8 cellular contexts compared by ENCODE assay signal in genomic region chr17:78925662-78926555, GRCh38. TPM values are rescaled to one million over a fixed set of nuclear protein-coding genes. Genes with fewer than 3 reads are reported as not detected.
DNase-seq lines count a peak whose midpoint lies in the region; ATAC-seq, FAIRE-seq and TF ChIP-seq lines count a peak whose summit lies in the region.

No MANE protein-coding gene starts in this region.

- no peak for TF ChIP-seq POLR2A in Peyer's patch (IDR thresholded peaks at IDR 0.05)

- H3K4me3 ChIP-seq in Peyer's patch (peak overlapping the region; percentile 57 to 74 (median 68)), epithelial cell of proximal tubule (ENCODE audit: low read depth, low read length) (peak overlapping the region; percentile 63), mucosa of stomach (ENCODE audit: low read length) (no peak overlapping the region)

- peaks cover 0 to 40% (median 14%) of the 10 kb centered on the region in 4 donors for H3K4me1 ChIP-seq in Peyer's patch
- peaks cover 10% of the 10 kb centered on the region for H3K4me1 ChIP-seq in mucosa of stomach (ENCODE audit: control insufficient read depth, insufficient read depth, low read length)

- no peaks in the 10 kb centered on the region for H3K9me3 ChIP-seq in Peyer's patch
- H3K9me3 ChIP-seq in mucosa of stomach (ENCODE audit: control insufficient read depth, low read length), result no peaks in the 10 kb centered on the region

- DNase-seq in ELR (ENCODE audit: low read depth) (peak; percentile 91), Peyer's patch (peak; percentile 31 to 82 (median 60)), epithelial cell of proximal tubule (ENCODE audit: low read depth) (no peak), urothelium cell line (ENCODE audit: low spot score) (peak; percentile 46), GM19239 (ENCODE audit: insufficient read length, low spot score) (no peak)

- FAIRE-seq in urothelium cell line (lab: Jason Lieb, UNC) (peak; percentile 79), GM19239 (lab: Jason Lieb, UNC) (no peak)

- H3K27ac ChIP-seq in Peyer's patch, result peak overlapping the region; percentile 79 to 97 (median 88)

- ATAC-seq in GM18867 (IDR thresholded peaks at IDR 0.05; ENCODE audit: unreplicated experiment), result no peak
- no peak for ATAC-seq in HG03439 (IDR thresholded peaks at IDR 0.05; ENCODE audit: unreplicated experiment)

- H3K27me3 ChIP-seq in Peyer's patch (no peaks in the 10 kb centered on the region), mucosa of stomach (ENCODE audit: control insufficient read depth, insufficient read depth, low read length) (no peaks in the 10 kb centered on the region)

- H3K9ac ChIP-seq in mucosa of stomach (ENCODE audit: low read length), result peak overlapping the region; percentile 58

- TF ChIP-seq CTCF in Peyer's patch (IDR thresholded peaks at IDR 0.05) (no peak), epithelial cell of proximal tubule (conservative IDR thresholded peaks at IDR 0.05; ENCODE audit: low read depth, low read length) (no peak)

- H3K36me3 ChIP-seq in Peyer's patch (no peaks in the 10 kb centered on the region), mucosa of stomach (ENCODE audit: control insufficient read depth, insufficient read depth, low read length) (no peaks in the 10 kb centered on the region)

RNA-seq across cellular contexts. Expression of gene TIMP2, which starts 0.7 kb away (rescaled TPM):
- total RNA-seq in Peyer's patch (10 to 100 TPM; 27.2 to 73.2 (median 45.0) TPM), epithelial cell of proximal tubule (64.9 and 78.3 TPM in 2 replicates)

RNA-seq across cellular contexts. Expression of gene CEP295NL, which starts 22.9 kb away (rescaled TPM):
- total RNA-seq in Peyer's patch, result 10 to 100 TPM in 2 of 4 donors, 1 to 10 TPM in 2; 1.1 to 45.4 (median 9.1) TPM
- 0.29 TPM in 2 replicates for total RNA-seq in epithelial cell of proximal tubule

RNA-seq across cellular contexts. Expression of gene LGALS3BP, which starts 53.8 kb away (rescaled TPM):
- total RNA-seq in Peyer's patch, result 1,000 to 10,000 TPM in 3 of 4 donors, 100 to 1,000 TPM in 1; 202 to 2,181 (median 1,427) TPM
- 258 and 338 TPM in 2 replicates for total RNA-seq in epithelial cell of proximal tubule

Comparison
In these comparisons a context has a peak if more than half of its experiments do, and no peak if none do; other contexts are left out.
1. DNase-seq: peak in ELR (single experiment), Peyer's patch (3 of 3) and urothelium cell line (single experiment); none in epithelial cell of proximal tubule (single experiment) and GM19239 (single experiment).